In the genomic region with DNA sequence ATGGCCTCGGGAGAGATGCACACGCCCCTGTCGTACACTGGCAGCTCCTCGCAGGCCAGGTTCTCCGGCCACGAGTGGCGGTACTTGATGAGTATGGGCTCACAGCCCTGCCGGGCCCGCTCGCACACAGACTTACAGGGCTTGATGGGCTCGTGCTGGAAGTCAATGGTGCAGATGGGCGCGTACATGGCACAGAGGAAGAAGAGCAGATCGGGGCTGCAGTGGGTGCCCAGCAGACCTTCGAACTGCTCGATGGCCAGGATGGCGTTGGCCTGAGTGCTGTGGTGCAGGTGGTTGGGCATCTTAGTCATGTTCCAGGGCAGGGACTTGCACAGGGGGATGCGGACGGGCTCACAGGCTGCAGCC, we compare ENCODE assay signal across 8 cellular contexts. TPM values are rescaled to one million over a fixed set of nuclear protein-coding genes. Genes with fewer than 3 reads are reported as not detected.
DNase-seq lines count a peak whose midpoint lies in the region; ATAC-seq and TF ChIP-seq lines count a peak whose summit lies in the region.

No MANE protein-coding gene starts in this region.

- H3K9me3 Mint-ChIP-seq in T-helper 1 cell treated with Interleukin-12 subunit alpha and Interleukin-12 subunit beta and Interleukin-4 antibody, amounts not matched to agents 30 μg/mL and 1 μg/mL, for 36 hours: no peaks in the 10 kb centered on the region

- TF ChIP-seq CTCF in foreskin fibroblast (IDR thresholded peaks at IDR 0.05; ENCODE audit: low read depth, low read length) (no peak), prostate gland (IDR thresholded peaks at IDR 0.05) (no peak), GM13977 (IDR thresholded peaks at IDR 0.05; ENCODE audit: extremely low read depth, insufficient read depth, missing control alignments) (no peak)

- no peak overlapping the region for H3K27ac Mint-ChIP-seq in T-helper 1 cell treated with Interleukin-12 subunit alpha and Interleukin-12 subunit beta and Interleukin-4 antibody, amounts not matched to agents 30 μg/mL and 1 μg/mL, for 36 hours

- ATAC-seq in GM21528 (IDR thresholded peaks at IDR 0.05; ENCODE audit: low FRiP score, unreplicated experiment) (no peak), HG03097 (IDR thresholded peaks at IDR 0.05; ENCODE audit: low FRiP score, unreplicated experiment) (no peak)

- H3K36me3 Mint-ChIP-seq in T-helper 1 cell treated with Interleukin-12 subunit alpha and Interleukin-12 subunit beta and Interleukin-4 antibody, amounts not matched to agents 30 μg/mL and 1 μg/mL, for 36 hours (ENCODE audit: low read depth): no peaks in the 10 kb centered on the region

- peaks cover 76% of the 10 kb centered on the region for H3K27me3 Mint-ChIP-seq in T-helper 1 cell treated with Interleukin-12 subunit alpha and Interleukin-12 subunit beta and Interleukin-4 antibody, amounts not matched to agents 30 μg/mL and 1 μg/mL, for 36 hours (ENCODE audit: low read depth)

- H3K4me3 Mint-ChIP-seq in T-helper 1 cell treated with Interleukin-12 subunit alpha and Interleukin-12 subunit beta and Interleukin-4 antibody, amounts not matched to agents 30 μg/mL and 1 μg/mL, for 36 hours: peak overlapping the region; percentile 41

- TF ChIP-seq POLR2A in prostate gland (IDR thresholded peaks at IDR 0.05): no peak

- H3K27ac ChIP-seq in prostate gland: no peak overlapping the region

- in situ Hi-C loops in HAP-1 (cut with MboI; ENCODE audit: low sequenced_read_pairs) (no loop called here), GM13977 (cut with MboI; ENCODE audit: low pct_unique_long_range_greater_than_20kb, low sequenced_read_pairs, unreplicated experiment) (no loop called here)

- peaks cover 14% of the 10 kb centered on the region for H3K4me1 Mint-ChIP-seq in T-helper 1 cell treated with Interleukin-12 subunit alpha and Interleukin-12 subunit beta and Interleukin-4 antibody, amounts not matched to agents 30 μg/mL and 1 μg/mL, for 36 hours (ENCODE audit: low read depth)

- H3K27me3 ChIP-seq in prostate gland (replicated peaks; ENCODE audit: insufficient read depth) (no peaks in the 10 kb centered on the region), HAP-1 (ENCODE audit: low read depth) (no peaks in the 10 kb centered on the region)

- H3K36me3 ChIP-seq in prostate gland (no peaks in the 10 kb centered on the region), HAP-1 (replicated peaks) (no peaks in the 10 kb centered on the region)

- peak overlapping the region; percentile 52 to 69 for H3K4me3 ChIP-seq in foreskin fibroblast (ENCODE audit: low read depth in 1 of 2, low read length in 2 of 2)
- H3K4me3 ChIP-seq in prostate gland: peak overlapping the region; percentile 23 to 34
- no peak overlapping the region for H3K4me3 ChIP-seq in HAP-1

- intact Hi-C loops in prostate gland (cut with DNase I): no loop called here

- no peaks in the 10 kb centered on the region for H3K4me1 ChIP-seq in prostate gland (replicated peaks)
- H3K4me1 ChIP-seq in HAP-1: 0 out of 2 replicates have a peak, but pooled peaks cover 2% of the 10 kb centered on the region

- 10% methylated on average over 19 of the region's 19 CpGs for WGBS in prostate gland

- no peaks in the 10 kb centered on the region for H3K9me3 ChIP-seq in prostate gland
- H3K9me3 ChIP-seq in HAP-1: no peaks in the 10 kb centered on the region

- peak; percentile 38 for DNase-seq in DMS153 treated with DMSO at 0.1 percent for 48 hours (lab: John Stamatoyannopoulos, UW; ENCODE audit: unreplicated experiment)
- DNase-seq in foreskin fibroblast: peak in 1 of 2 donors; percentile 44
- DNase-seq in prostate gland (ENCODE audit: low spot score): no peak
- DNase-seq in HAP-1 (ENCODE audit: low spot score in 2 of 2): no peak
- no peak for DNase-seq in GM13977 (ENCODE audit: low spot score)

RNA-seq across cellular contexts. Expression of a gene that starts 0.4 kb away (rescaled TPM):
- 1 to 10 TPM in 1 of 2 donors, under 1 TPM in 1; 0.91 to 7.6 TPM for total RNA-seq in prostate gland
